1 cellular context compared by ENCODE assay signal in the genomic region with DNA sequence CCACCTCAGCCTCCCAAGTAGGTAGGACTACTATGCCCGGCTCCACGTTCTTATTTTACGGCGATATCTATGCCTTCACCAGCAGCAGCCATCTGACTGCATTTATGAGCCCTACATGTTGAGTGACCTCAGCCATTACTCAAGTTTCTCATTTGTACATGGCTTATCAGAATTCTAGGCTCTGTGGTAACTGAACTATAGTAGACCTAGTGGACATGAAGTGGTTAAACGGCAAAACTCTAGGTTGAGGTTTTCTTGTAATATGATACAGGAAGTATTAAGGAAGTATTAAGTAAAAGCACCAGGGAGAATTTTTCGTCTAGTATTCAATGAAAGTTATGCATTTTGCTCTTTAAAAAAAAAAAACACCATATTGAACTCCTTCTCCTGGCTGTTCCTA.
TF ChIP-seq lines count a peak whose summit lies in the region.

No MANE protein-coding gene starts in this region.

TF ChIP-seq in HepG2, 621 proteins besides CTCF, POLR2A, EP300 and RAD21:
- TF ChIP-seq ZNF768 (CRISPR knock-in tag; IDR thresholded peaks at IDR 0.05) = no peak
- TF ChIP-seq ZNF274 (CRISPR knock-in tag; IDR thresholded peaks at IDR 0.05) = no peak
- TF ChIP-seq ZNF720 (CRISPR knock-in tag; IDR thresholded peaks at IDR 0.05) = no peak
- TF ChIP-seq ZNF83 (CRISPR knock-in tag; IDR thresholded peaks at IDR 0.05; ENCODE audit: borderline replicate concordance) = no peak
- no peak for TF ChIP-seq FOXK2 (IDR thresholded peaks at IDR 0.05)
- TF ChIP-seq ZNF10 (CRISPR knock-in tag; IDR thresholded peaks at IDR 0.05; ENCODE audit: borderline replicate concordance, low read depth) = no peak
- no peak for TF ChIP-seq RFXAP (CRISPR knock-in tag; IDR thresholded peaks at IDR 0.05; ENCODE audit: borderline replicate concordance)
- no peak for TF ChIP-seq CHCHD3 (CRISPR knock-in tag; IDR thresholded peaks at IDR 0.05)
- TF ChIP-seq TOE1 (CRISPR knock-in tag; IDR thresholded peaks at IDR 0.05) = no peak
- no peak for TF ChIP-seq ZEB1 (IDR thresholded peaks at IDR 0.05; ENCODE audit: insufficient replicate concordance, low read depth)
- no peak for TF ChIP-seq ZNF652 (CRISPR knock-in tag; IDR thresholded peaks at IDR 0.05; ENCODE audit: borderline replicate concordance, low read depth)
- TF ChIP-seq EED (CRISPR knock-in tag; IDR thresholded peaks at IDR 0.05) = no peak
- no peak for TF ChIP-seq ISX (CRISPR knock-in tag; conservative IDR thresholded peaks at IDR 0.05)
- TF ChIP-seq ZMYM3 (CRISPR knock-in tag; IDR thresholded peaks at IDR 0.05) = no peak
- TF ChIP-seq, protein P1, sequence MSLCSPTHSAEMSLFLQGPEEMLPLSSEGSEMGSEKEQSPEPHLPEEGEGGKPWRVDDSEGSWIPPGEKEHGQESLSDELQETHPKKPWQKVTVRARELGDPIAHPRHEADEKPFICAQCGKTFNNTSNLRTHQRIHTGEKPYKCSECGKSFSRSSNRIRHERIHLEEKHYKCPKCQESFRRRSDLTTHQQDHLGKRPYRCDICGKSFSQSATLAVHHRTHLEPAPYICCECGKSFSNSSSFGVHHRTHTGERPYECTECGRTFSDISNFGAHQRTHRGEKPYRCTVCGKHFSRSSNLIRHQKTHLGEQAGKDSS (CRISPR knock-in tag; IDR thresholded peaks at IDR 0.05; ENCODE audit: borderline replicate concordance, low read depth) = no peak
- no peak for TF ChIP-seq ZNF773 (CRISPR knock-in tag; IDR thresholded peaks at IDR 0.05; ENCODE audit: borderline replicate concordance)
